In genomic region chr2:41727152-41727551, GRCh38 we compare ENCODE assay signal across 1 cellular context.
TF ChIP-seq lines count a peak whose summit lies in the region.

No MANE protein-coding gene starts in this region.

TF ChIP-seq in K562, 482 proteins besides CTCF, POLR2A, EP300 and RAD21 (continued from another document and continues in another):
- TF ChIP-seq ARID4B (CRISPR knock-in tag; IDR thresholded peaks at IDR 0.05) (no peak), SOX6 (IDR thresholded peaks at IDR 0.05) (no peak), SAP30 (IDR thresholded peaks at IDR 0.05; ENCODE audit: borderline replicate concordance, insufficient read depth, low read depth, low read length, poor library complexity, severe bottlenecking) (no peak), POLR2G (IDR thresholded peaks at IDR 0.05; ENCODE audit: low read depth, low read length) (no peak), CBX8 (IDR thresholded peaks at IDR 0.05; ENCODE audit: borderline replicate concordance, extremely low read depth, low read depth, low read length, poor library complexity, severe bottlenecking) (no peak), ZNF830 (CRISPR knock-in tag; IDR thresholded peaks at IDR 0.05) (no peak), LCOR (CRISPR knock-in tag; IDR thresholded peaks at IDR 0.05) (no peak), JUNB (CRISPR knock-in tag; conservative IDR thresholded peaks at IDR 0.05) (no peak), RB1 (IDR thresholded peaks at IDR 0.05; ENCODE audit: low read depth) (no peak), ZBTB17 (CRISPR knock-in tag; IDR thresholded peaks at IDR 0.05) (peak; percentile 77; the same call in 1 of the 2 replicates), PTRF (tag; IDR thresholded peaks at IDR 0.05) (peak; percentile 70), MTA3 (IDR thresholded peaks at IDR 0.05; ENCODE audit: borderline replicate concordance) (no peak), ZNF766 (CRISPR knock-in tag; conservative IDR thresholded peaks at IDR 0.05) (no peak), NFXL1 (CRISPR knock-in tag; IDR thresholded peaks at IDR 0.05) (peak; percentile 82; the same call in 1 of the 2 replicates), FOS (IDR thresholded peaks at IDR 0.05; ENCODE audit: extremely low read depth, insufficient read length) (no peak), ETS1 (conservative IDR thresholded peaks at IDR 0.05; ENCODE audit: control insufficient read depth, low read depth, low read length) (no peak), ZNF41 (CRISPR knock-in tag; conservative IDR thresholded peaks at IDR 0.05) (no peak), ZBTB49 (CRISPR knock-in tag; IDR thresholded peaks at IDR 0.05; ENCODE audit: borderline replicate concordance) (no peak), CCAR2 (IDR thresholded peaks at IDR 0.05; ENCODE audit: low read depth, low read length) (no peak), POLR2B (IDR thresholded peaks at IDR 0.05; ENCODE audit: low read depth, partially characterized antibody) (no peak), SFPQ (IDR thresholded peaks at IDR 0.05; ENCODE audit: low read depth, low read length) (no peak), TSHZ1 (CRISPR knock-in tag; IDR thresholded peaks at IDR 0.05) (no peak), KLF13 (tag; IDR thresholded peaks at IDR 0.05; ENCODE audit: borderline replicate concordance, low read depth) (no peak), TAF9B (IDR thresholded peaks at IDR 0.05; ENCODE audit: partially characterized antibody) (no peak), ZNF445 (CRISPR knock-in tag; IDR thresholded peaks at IDR 0.05; ENCODE audit: low read depth) (0 out of 2 replicates have a peak, but pooled peaks have one; percentile 21), RFX7 (CRISPR knock-in tag; IDR thresholded peaks at IDR 0.05) (no peak), HSF4 (CRISPR knock-in tag; IDR thresholded peaks at IDR 0.05; ENCODE audit: borderline replicate concordance) (no peak), MCM5 (IDR thresholded peaks at IDR 0.05; ENCODE audit: low read depth) (no peak), ZNF586 (CRISPR knock-in tag; conservative IDR thresholded peaks at IDR 0.05) (no peak), HIVEP1 (CRISPR knock-in tag; IDR thresholded peaks at IDR 0.05) (no peak), E2F6 (IDR thresholded peaks at IDR 0.05; ENCODE audit: borderline replicate concordance in 1 of 2, extremely low read depth in 1 of 2, insufficient read depth in 1 of 2, insufficient read length in 1 of 2, low read depth in 1 of 2, low read length in 1 of 2, poor library complexity in 1 of 2, severe bottlenecking in 1 of 2) (no peak), MLLT1 (IDR thresholded peaks at IDR 0.05) (no peak), NR2F6 (CRISPR knock-in tag; IDR thresholded peaks at IDR 0.05) (no peak), PBX2 (CRISPR knock-in tag; IDR thresholded peaks at IDR 0.05; ENCODE audit: low read depth) (no peak), PBX2 (tag; conservative IDR thresholded peaks at IDR 0.05; ENCODE audit: low read depth) (peak; percentile 30; the same call in 1 of the 2 replicates), HNRNPL (IDR thresholded peaks at IDR 0.05; ENCODE audit: low read depth, low read length) (no peak), E2F3 (CRISPR knock-in tag; IDR thresholded peaks at IDR 0.05) (no peak), HDAC3 (IDR thresholded peaks at IDR 0.05; ENCODE audit: borderline replicate concordance, partially characterized antibody) (no peak), ZNF133 (CRISPR knock-in tag; IDR thresholded peaks at IDR 0.05) (no peak), ZNF431 (CRISPR knock-in tag; IDR thresholded peaks at IDR 0.05) (no peak), ZNF24 (IDR thresholded peaks at IDR 0.05) (no peak), ZNF239 (CRISPR knock-in tag; IDR thresholded peaks at IDR 0.05) (0 out of 2 replicates have a peak, but pooled peaks have one; percentile 23), NELFE (IDR thresholded peaks at IDR 0.05; ENCODE audit: insufficient read depth, insufficient read length) (no peak), TCF3 (CRISPR knock-in tag; IDR thresholded peaks at IDR 0.05) (no peak), ARID2 (IDR thresholded peaks at IDR 0.05) (no peak), MCM7 (IDR thresholded peaks at IDR 0.05) (no peak), RHOXF2B (CRISPR knock-in tag; conservative IDR thresholded peaks at IDR 0.05) (no peak), TEAD1 (CRISPR knock-in tag; IDR thresholded peaks at IDR 0.05) (0 out of 4 replicates have a peak, but pooled peaks of 1 of the 2 experiments have one; percentile 15)
